25 cellular contexts compared by ENCODE assay signal in genomic region chr5:173812811-173813550, GRCh38.
A peak's percentile ranks its signal among the peaks of the same experiment; 100 is the strongest.
DNase-seq lines count a peak whose midpoint lies in the region; ATAC-seq and TF ChIP-seq lines count a peak whose summit lies in the region.
"Had no signal": no experiment of that assay in that cellular context is flagged by ENCODE, and none has a peak within 500 bp of the region (broad histone marks: within the 10 kb centered on the region; RNA-seq: fewer than 3 reads in every experiment).

No MANE protein-coding gene starts in this region.

- no peak overlapping the region for H2BK12ac ChIP-seq in mesenchymal stem cell (ENCODE audit: low read length in 2 of 2)

- H2BK15ac ChIP-seq in mesenchymal stem cell (ENCODE audit: low read depth, poor library complexity, severe bottlenecking): no peak overlapping the region

- intact Hi-C loops in colonic mucosa (cut with DNase I): no loop called here

- H3K27me3 ChIP-seq in mesenchymal stem cell (ENCODE audit: control insufficient read depth in 1 of 2, insufficient read depth in 1 of 2, low read length in 2 of 2): no peaks in the 10 kb centered on the region
- H3K27me3 ChIP-seq in colonic mucosa: no peaks in the 10 kb centered on the region
- H3K27me3 ChIP-seq: gastroesophageal sphincter, neutrophil, sigmoid colon had no signal

- H4K91ac ChIP-seq in mesenchymal stem cell (ENCODE audit: low read length): no peak overlapping the region

- H3K4me3 ChIP-seq in cardiac fibroblast (replicated peaks in 1 of 2; ENCODE audit: low read depth in 2 of 2, low read length in 2 of 2) (no peak overlapping the region), mesenchymal stem cell (ENCODE audit: insufficient read depth in 1 of 2, low read depth in 1 of 2, low read length in 2 of 2) (no peak overlapping the region), colonic mucosa (no peak overlapping the region)
- H3K4me3 ChIP-seq: gastroesophageal sphincter, sigmoid colon had no signal

- no peak overlapping the region for H3K14ac ChIP-seq in mesenchymal stem cell (ENCODE audit: low read length in 2 of 2)

- peak; percentile 58 for ATAC-seq in GM18498 (IDR thresholded peaks at IDR 0.05; ENCODE audit: unreplicated experiment)
- no peak for ATAC-seq in GM19395 (IDR thresholded peaks at IDR 0.05; ENCODE audit: unreplicated experiment)
- ATAC-seq: gastroesophageal sphincter, Right ventricle myocardium inferior had no signal

- no peak overlapping the region for H4K8ac ChIP-seq in mesenchymal stem cell (ENCODE audit: low read length)

- H3K79me1 ChIP-seq in mesenchymal stem cell (replicated peaks; ENCODE audit: low read length, poor library complexity, severe bottlenecking): no peaks in the 10 kb centered on the region

- H3K9ac ChIP-seq in mesenchymal stem cell (ENCODE audit: low read length) (no peak overlapping the region), colonic mucosa (ENCODE audit: low read depth in 2 of 2, low read length in 2 of 2) (no peak overlapping the region)
- H3K9ac ChIP-seq: KMS-11 had no signal

- no peak overlapping the region for H3K4ac ChIP-seq in mesenchymal stem cell (ENCODE audit: low read depth in 1 of 2, low read length in 2 of 2)

- H3K36me3 ChIP-seq in mesenchymal stem cell (ENCODE audit: control insufficient read depth in 1 of 2, insufficient read depth in 2 of 2, low read depth in 1 of 2, low read length in 2 of 2): no peaks in the 10 kb centered on the region
- H3K36me3 ChIP-seq in colonic mucosa: no peaks in the 10 kb centered on the region
- H3K36me3 ChIP-seq: gastroesophageal sphincter, neutrophil, sigmoid colon had no signal

- no peak overlapping the region for H2AK5ac ChIP-seq in mesenchymal stem cell (ENCODE audit: low read length, severe bottlenecking)

- H3K27ac ChIP-seq in mesenchymal stem cell (ENCODE audit: low read length, poor library complexity, severe bottlenecking) (no peak overlapping the region), colonic mucosa (no peak overlapping the region)
- H3K27ac ChIP-seq: gastroesophageal sphincter, KMS-11, neutrophil, sigmoid colon had no signal

- DNase-seq in NAMALWA (ENCODE audit: low spot score) (peak; percentile 68), cardiac fibroblast (ENCODE audit: low read depth in 2 of 2) (peak; percentile 69 to 84), mesenchymal stem cell (peak; percentile 46), NCI-H1092 treated with DMSO at 0.1 percent for 48 hours (lab: John Stamatoyannopoulos, UW) (no peak), colonic mucosa (no peak)
- no peak for DNase-seq in activated CD4-positive, alpha-beta T cell treated with anti-CD3 and anti-CD28 coated beads, Interleukin-2, amount 50 U/mL, for 48 hours
- DNase-seq: activated CD4-positive, alpha-beta T cell treated with anti-CD3 and anti-CD28 coated beads for 48 hours; activated gamma-delta T cell; activated naive CD8-positive, alpha-beta T cell treated with anti-CD3 and anti-CD28 coated beads, Interleukin-2, amount 10 ng/mL, durations not matched to agents 7 days and 5 days; activated T-cell treated with anti-CD3 and anti-CD28 coated beads, Interleukin-2, amount 50 U/mL, for 24 hours; DMS79 treated with DMSO at 0.1 percent for 48 hours; effector CD4-positive, alpha-beta T cell; hippocampal formation; immature natural killer cell; mesendoderm; NCI-H146; sigmoid colon; stimulated activated CD4-positive, alpha-beta T cell treated with anti-CD3 and anti-CD28 coated beads, Interleukin-15, amount 100 ng/mL, for 24 hours; stimulated activated naive CD4-positive, alpha-beta T cell had no signal

- H3K4me1 ChIP-seq in mesenchymal stem cell (ENCODE audit: control insufficient read depth, insufficient read depth, low read depth, low read length) (peaks cover 2% of the 10 kb centered on the region), colonic mucosa (no peaks in the 10 kb centered on the region)
- H3K4me1 ChIP-seq: gastroesophageal sphincter, sigmoid colon had no signal

- no peak overlapping the region for H3K18ac ChIP-seq in mesenchymal stem cell (ENCODE audit: low read depth in 1 of 2, low read length in 2 of 2)

- no peak overlapping the region for H2BK5ac ChIP-seq in mesenchymal stem cell (ENCODE audit: low read depth, low read length, poor library complexity, severe bottlenecking)

- TF ChIP-seq CTCF in cardiac fibroblast (IDR thresholded peaks at IDR 0.05; ENCODE audit: low read depth, low read length) (no peak), colonic mucosa (IDR thresholded peaks at IDR 0.05) (no peak)

- H3K4me2 ChIP-seq in mesenchymal stem cell (ENCODE audit: low read length, poor library complexity, severe bottlenecking): no peak overlapping the region
- H3K4me2 ChIP-seq: KMS-11 had no signal

- H2AFZ ChIP-seq in mesenchymal stem cell (ENCODE audit: low read depth, low read length): no peak overlapping the region

- no peaks in the 10 kb centered on the region for H3K9me3 ChIP-seq in mesenchymal stem cell (ENCODE audit: control insufficient read depth, low read length)
- H3K9me3 ChIP-seq in colonic mucosa: no peaks in the 10 kb centered on the region
- H3K9me3 ChIP-seq: gastroesophageal sphincter, neutrophil, sigmoid colon had no signal

- H2BK120ac ChIP-seq in mesenchymal stem cell (ENCODE audit: low read depth, low read length): no peak overlapping the region

- H3K23ac ChIP-seq in mesenchymal stem cell (ENCODE audit: low read length in 2 of 2): no peak overlapping the region

Comparison
In these comparisons a context has a peak if more than half of its experiments do, and no peak if none do; other contexts are left out.
1. DNase-seq: peak in NAMALWA (single experiment), cardiac fibroblast (2 of 2) and mesenchymal stem cell (single experiment); none in NCI-H1092 treated with DMSO at 0.1 percent for 48 hours (single experiment), colonic mucosa (single experiment) and activated CD4-positive, alpha-beta T cell treated with anti-CD3 and anti-CD28 coated beads, Interleukin-2, amount 50 U/mL, for 48 hours (0 of 2).